26 cellular contexts compared by ENCODE assay signal in the genomic region with DNA sequence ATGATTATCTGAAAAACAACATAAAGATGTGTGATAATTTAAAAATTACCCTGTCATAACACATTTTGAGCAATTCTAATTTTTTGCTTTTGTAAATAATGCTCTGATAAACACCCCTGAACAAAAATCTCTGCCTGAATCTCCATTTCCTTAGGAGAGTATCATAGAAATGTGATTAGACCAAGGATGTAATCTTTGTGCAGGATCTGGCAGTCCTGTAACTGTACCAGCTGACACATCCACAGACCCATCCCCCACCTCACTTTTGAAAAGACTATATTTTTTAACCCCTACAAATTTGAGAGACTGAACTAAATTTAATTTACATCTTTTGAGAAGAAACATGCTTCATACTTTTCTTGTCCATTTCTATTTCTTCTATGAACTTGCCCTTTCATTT.
"Had no signal": no experiment of that assay in that cellular context is flagged by ENCODE, and none has a peak within 500 bp of the region (broad histone marks: within the 10 kb centered on the region; RNA-seq: fewer than 3 reads in every experiment).

No MANE protein-coding gene starts in this region.

- DNase-seq: nephron progenitor cell; nucleus accumbens; pancreas; psoas muscle; right cardiac atrium; right lobe of liver; sigmoid colon; small intestine; stimulated activated CD4-positive, alpha-beta T cell treated with anti-CD3 and anti-CD28 coated beads, Interleukin-15, amount 100 ng/mL, for 24 hours; stimulated activated CD4-positive, alpha-beta T cell treated with anti-CD3 and anti-CD28 coated beads, Interleukin-2, amount 100 ng/mL, for 24 hours; stimulated activated CD4-positive, alpha-beta T cell treated with anti-CD3 and anti-CD28 coated beads, Interleukin-2, amount 100 ng/mL, for 48 hours; stimulated activated CD4-positive, alpha-beta T cell treated with anti-CD3 and anti-CD28 coated beads, Interleukin-4, amount 100 ng/mL, for 24 hours; stimulated activated naive B cell treated with anti-CD40 and anti-IgM and Interleukin-4, amounts not matched to agents 10 μg/mL and 1 μg/mL and 100 μg/mL, for 72 hours; stimulated activated naive CD4-positive, alpha-beta T cell treated with Interleukin-2 at 50 U/mL for 16 hours; stomach; thyroid gland; trophoblast cell; upper lobe of left lung had no signal

- H3K36me3 ChIP-seq: pancreas, right lobe of liver, sigmoid colon, thoracic aorta, thyroid gland, tibial nerve, upper lobe of left lung, vagina had no signal

- H3K4me3 Mint-ChIP-seq: natural killer cell treated with Interleukin-12 subunit alpha and Interleukin-12 subunit beta and Interleukin-15 and Interleukin-18, amount 100 ng/mL, for 72 hours; nephron progenitor cell; neural crest cell; stimulated activated effector memory CD8-positive, alpha-beta T cell treated with anti-CD3 and anti-CD28 coated beads, Interleukin-12 subunit alpha, Interleukin-12 subunit beta, amount 100 ng/mL, for 72 hours; stimulated activated naive B cell treated with anti-CD40 and anti-IgM and Interleukin-4, amounts not matched to agents 10 μg/mL and 1 μg/mL and 100 μg/mL, for 72 hours; stimulated activated naive CD8-positive, alpha-beta T cell treated with anti-CD3 and anti-CD28 coated beads, Interleukin-15, Interleukin-2, amounts not matched to agents 100 ng/mL and 50 ng/mL, for 24 hours had no signal

- ATAC-seq: natural killer cell treated with Interleukin-12 subunit alpha and Interleukin-12 subunit beta and Interleukin-15 and Interleukin-18, amount 100 ng/mL, for 72 hours; pancreas; psoas muscle; right cardiac atrium; right lobe of liver; stimulated activated effector memory CD8-positive, alpha-beta T cell treated with anti-CD3 and anti-CD28 coated beads, Interleukin-12 subunit alpha, Interleukin-12 subunit beta, amount 100 ng/mL, for 72 hours; stimulated activated naive B cell treated with anti-CD40 and anti-IgM and Interleukin-4, amounts not matched to agents 10 μg/mL and 1 μg/mL and 100 μg/mL, for 72 hours had no signal

- H3K4me3 ChIP-seq: pancreas, psoas muscle, right lobe of liver, sigmoid colon, stomach, thoracic aorta, thyroid gland, tibial nerve, upper lobe of left lung, vagina had no signal

- H3K36me3 Mint-ChIP-seq: natural killer cell treated with Interleukin-12 subunit alpha and Interleukin-12 subunit beta and Interleukin-15 and Interleukin-18, amount 100 ng/mL, for 72 hours; stimulated activated naive B cell treated with anti-CD40 and anti-IgM and Interleukin-4, amounts not matched to agents 10 μg/mL and 1 μg/mL and 100 μg/mL, for 72 hours had no signal

- H3K4me1 Mint-ChIP-seq: stimulated activated effector memory CD8-positive, alpha-beta T cell treated with anti-CD3 and anti-CD28 coated beads, Interleukin-12 subunit alpha, Interleukin-12 subunit beta, amount 100 ng/mL, for 72 hours had no signal

- H3K9me3 Mint-ChIP-seq: natural killer cell treated with Interleukin-12 subunit alpha and Interleukin-12 subunit beta and Interleukin-15 and Interleukin-18, amount 100 ng/mL, for 72 hours; nephron progenitor cell; neural crest cell; stimulated activated effector memory CD8-positive, alpha-beta T cell treated with anti-CD3 and anti-CD28 coated beads, Interleukin-12 subunit alpha, Interleukin-12 subunit beta, amount 100 ng/mL, for 72 hours; stimulated activated naive B cell treated with anti-CD40 and anti-IgM and Interleukin-4, amounts not matched to agents 10 μg/mL and 1 μg/mL and 100 μg/mL, for 72 hours had no signal

- H3K27me3 ChIP-seq: neutrophil, pancreas, right lobe of liver, sigmoid colon, stomach, thyroid gland, tibial nerve, upper lobe of left lung, vagina had no signal

- H3K27me3 Mint-ChIP-seq: natural killer cell treated with Interleukin-12 subunit alpha and Interleukin-12 subunit beta and Interleukin-15 and Interleukin-18, amount 100 ng/mL, for 72 hours; stimulated activated naive CD8-positive, alpha-beta T cell treated with anti-CD3 and anti-CD28 coated beads, Interleukin-15, Interleukin-2, amounts not matched to agents 100 ng/mL and 50 ng/mL, for 24 hours had no signal

- H3K9me3 ChIP-seq: neutrophil, pancreas, psoas muscle, right lobe of liver, sigmoid colon, stomach, thoracic aorta, thyroid gland, tibial nerve, upper lobe of left lung, vagina had no signal

- H3K27ac Mint-ChIP-seq: natural killer cell treated with Interleukin-12 subunit alpha and Interleukin-12 subunit beta and Interleukin-15 and Interleukin-18, amount 100 ng/mL, for 72 hours; nephron progenitor cell; stimulated activated effector memory CD8-positive, alpha-beta T cell treated with anti-CD3 and anti-CD28 coated beads, Interleukin-12 subunit alpha, Interleukin-12 subunit beta, amount 100 ng/mL, for 72 hours; stimulated activated naive B cell treated with anti-CD40 and anti-IgM and Interleukin-4, amounts not matched to agents 10 μg/mL and 1 μg/mL and 100 μg/mL, for 72 hours; stimulated activated naive CD8-positive, alpha-beta T cell treated with anti-CD3 and anti-CD28 coated beads, Interleukin-15, Interleukin-2, amounts not matched to agents 100 ng/mL and 50 ng/mL, for 24 hours had no signal

- H3K27ac ChIP-seq: pancreas, psoas muscle, right lobe of liver, sigmoid colon, stomach, thoracic aorta, thyroid gland, tibial nerve, upper lobe of left lung, vagina had no signal
